ENCODE assay signal across 8 cellular contexts in the genomic region with DNA sequence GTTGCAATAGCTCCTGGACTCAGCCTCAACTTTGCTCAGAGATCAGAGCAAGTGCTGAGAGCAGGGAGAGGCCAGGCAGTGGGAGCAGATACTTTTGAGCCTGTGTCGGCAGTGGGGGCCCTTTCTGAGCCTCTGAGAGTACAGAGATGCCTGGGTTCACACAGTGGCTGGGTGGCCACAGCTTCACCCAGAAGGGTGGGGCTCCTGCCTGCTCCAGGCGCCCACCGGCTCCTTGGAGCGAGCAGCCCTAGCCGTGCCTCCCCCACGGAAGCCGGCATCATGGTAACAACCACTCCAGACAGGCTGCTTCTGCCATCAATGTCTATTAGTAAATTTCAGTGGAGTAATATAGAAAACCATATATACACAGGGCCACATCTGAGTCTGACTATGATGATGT.
"Had no signal": no experiment of that assay in that cellular context is flagged by ENCODE, and none has a peak within 500 bp of the region (broad histone marks: within the 10 kb centered on the region; RNA-seq: fewer than 3 reads in every experiment).

No MANE protein-coding gene starts in this region.

- H3K9me3 ChIP-seq: HAP-1 had no signal

- DNase-seq: GM23248, GOT3, H7, HFFc6 had no signal

- H3K4me3 ChIP-seq: GM23248, HAP-1 had no signal

- H3K27ac ChIP-seq: GM23248, HL-60 had no signal

- ATAC-seq: HCT116, HepG2 had no signal

- H3K36me3 ChIP-seq: HAP-1 had no signal

- H3K9ac ChIP-seq: GM23248 had no signal

- H3K4me1 ChIP-seq: HAP-1 had no signal

- H2AFZ ChIP-seq: GM23248 had no signal
